In genomic region chr19:58476498-58477015, GRCh38 we compare ENCODE assay signal across 7 cellular contexts. TPM values are rescaled to one million over a fixed set of nuclear protein-coding genes. Genes with fewer than 3 reads are reported as not detected.
DNase-seq lines count a peak whose midpoint lies in the region; ATAC-seq, FAIRE-seq and TF ChIP-seq lines count a peak whose summit lies in the region.

No MANE protein-coding gene starts in this region.

- H3K36me3 Mint-ChIP-seq in central memory CD8-positive, alpha-beta T cell (ENCODE audit: insufficient read depth) = peaks cover 22% of the 10 kb centered on the region

- TF ChIP-seq CTCF in lower leg skin (IDR thresholded peaks at IDR 0.05) = no peak
- no peak for TF ChIP-seq CTCF in transverse colon (IDR thresholded peaks at IDR 0.05)

- H3K36me3 ChIP-seq in transverse colon = peaks cover 0 to 10% (median 5%) of the 10 kb centered on the region in 4 donors

- H3K4me3 ChIP-seq in lower leg skin (ENCODE audit: low read depth, poor library complexity, severe bottlenecking) (peak overlapping the region; percentile 34), transverse colon (peak overlapping the region; percentile 54 to 75 (median 64))

- no peaks in the 10 kb centered on the region for H3K27me3 ChIP-seq in transverse colon

- no peaks in the 10 kb centered on the region for H3K9me3 ChIP-seq in transverse colon

- TF ChIP-seq EP300 in transverse colon (IDR thresholded peaks at IDR 0.05; ENCODE audit: low read depth) = no peak

- H3K27ac ChIP-seq in transverse colon = peak overlapping the region; percentile 88 to 92 (median 90)

- WGBS in lower leg skin, 2 donors = 4% methylated on average over 27 of the region's 27 CpGs
- 2 to 5% methylated on average over 9 to 27 of the region's 27 CpGs for WGBS in transverse colon (ENCODE audit: low coverage in 1 of 2), 2 donors

- DNase-seq in GM12891 (ENCODE audit: insufficient read length, low spot score) = peak; percentile 41
- DNase-seq in NCI-H146 (lab: John Stamatoyannopoulos, UW) = peak; percentile 66
- no peak for DNase-seq in central memory CD8-positive, alpha-beta T cell (ENCODE audit: low spot score in 2 of 2)
- DNase-seq in lower leg skin (ENCODE audit: low spot score in 2 of 2) = no peak
- DNase-seq in transverse colon = no peak
- no peak for DNase-seq in NCI-H345 treated with DMSO at 0.1 percent for 48 hours (lab: John Stamatoyannopoulos, UW; ENCODE audit: unreplicated experiment)
- DNase-seq in stimulated activated CD4-positive, alpha-beta T cell treated with anti-CD3 and anti-CD28 coated beads, Interleukin-4, amount 100 ng/mL, for 1 hour = no peak

- H3K9me3 Mint-ChIP-seq in central memory CD8-positive, alpha-beta T cell = no peaks in the 10 kb centered on the region

- no peak for FAIRE-seq in GM12891 (lab: Jason Lieb, UNC)

- peaks cover 13 to 19% (median 16%) of the 10 kb centered on the region in 4 donors for H3K4me1 ChIP-seq in transverse colon

- H3K27ac Mint-ChIP-seq in central memory CD8-positive, alpha-beta T cell (ENCODE audit: low read depth) = peak overlapping the region; percentile 91

- no peak for ATAC-seq in central memory CD8-positive, alpha-beta T cell (replicated peaks; ENCODE audit: extremely low read depth, poor library complexity, severe bottlenecking)

- in situ Hi-C loops in transverse colon (cut with MboI; ENCODE audit: low pct_ligation_motif_present in 1 of 4, low pct_unique_long_range_greater_than_20kb in 1 of 4, low sequenced_read_pairs in 3 of 4) = no loop called here

- H3K27me3 Mint-ChIP-seq in central memory CD8-positive, alpha-beta T cell = no peaks in the 10 kb centered on the region

- TF ChIP-seq POLR2A in GM12891 (IDR thresholded peaks at IDR 0.05; ENCODE audit: low read depth, low read length) (no peak), lower leg skin (IDR thresholded peaks at IDR 0.05) (no peak), transverse colon (IDR thresholded peaks at IDR 0.05) (no peak)

- peak overlapping the region; percentile 77 for H3K4me3 Mint-ChIP-seq in central memory CD8-positive, alpha-beta T cell

- peaks cover 8% of the 10 kb centered on the region for H3K4me1 Mint-ChIP-seq in central memory CD8-positive, alpha-beta T cell

- intact Hi-C loops in lower leg skin (cut with DNase I; ENCODE audit: low total_unique reads) (no loop called here), transverse colon (cut with DNase I; ENCODE audit: low total_unique reads) (no loop called here)

TF ChIP-seq in GM12891, 5 proteins besides CTCF, POLR2A, EP300 and RAD21:
- TF ChIP-seq POU2F2 (IDR thresholded peaks at IDR 0.05; ENCODE audit: low read depth, low read length) = no peak
- TF ChIP-seq SPI1 (IDR thresholded peaks at IDR 0.05; ENCODE audit: low read depth, low read length) = no peak
- TF ChIP-seq TAF1 (IDR thresholded peaks at IDR 0.05; ENCODE audit: low read depth, low read length) = no peak
- TF ChIP-seq POLR2AphosphoS5 (IDR thresholded peaks at IDR 0.05; ENCODE audit: low read depth, low read length) = no peak
- no peak for TF ChIP-seq PAX5 (IDR thresholded peaks at IDR 0.05; ENCODE audit: insufficient read depth, low read length, severe bottlenecking)

RNA-seq across cellular contexts. Expression of gene ZNF446, which starts 0.4 kb away (rescaled TPM):
- polyA plus RNA-seq in GM12891 (2012; ENCODE audit: low read depth, missing spikeins) = 6.1 TPM
- total RNA-seq in lower leg skin = 10 to 100 TPM; 14.7 to 29.8 (median 22.8) TPM
- 10 to 100 TPM in 3 of 4 donors, 1 to 10 TPM in 1; 2.8 to 54.6 (median 18.1) TPM for total RNA-seq in transverse colon

RNA-seq across cellular contexts. Expression of gene ZNF324, which starts 9.7 kb away (rescaled TPM):
- polyA plus RNA-seq in GM12891 (2012; ENCODE audit: low read depth, missing spikeins) = 5.8 TPM
- total RNA-seq in lower leg skin (10 to 100 TPM; 23.3 to 32.0 (median 29.4) TPM), transverse colon (10 to 100 TPM in 3 of 4 donors, 1 to 10 TPM in 1; 9.4 to 27.5 (median 24.5) TPM)

RNA-seq across cellular contexts. Expression of gene ZNF324B, which starts 25.1 kb away (rescaled TPM):
- polyA plus RNA-seq in GM12891 (2012; ENCODE audit: low read depth, missing spikeins) = 3.0 TPM
- total RNA-seq in lower leg skin (10 to 100 TPM; 15.4 to 21.2 (median 16.6) TPM), transverse colon (10 to 100 TPM in 1 of 4 donors, 1 to 10 TPM in 3; 3.0 to 10.6 (median 6.3) TPM)

RNA-seq across cellular contexts. Expression of gene SLC27A5, which starts 35.2 kb away (rescaled TPM):
- polyA plus RNA-seq in GM12891 (2012; ENCODE audit: low read depth, missing spikeins) = 23.9 TPM
- total RNA-seq in lower leg skin (10 to 100 TPM in 1 of 4 donors, 1 to 10 TPM in 3; 4.8 to 11.7 (median 8.1) TPM), transverse colon (1 to 10 TPM in 3 of 4 donors, not detected in 1; 3.3 to 5.0 (median 4.4) TPM)

RNA-seq across cellular contexts. Expression of gene ZNF132, which starts 36.6 kb away (rescaled TPM):
- polyA plus RNA-seq in GM12891 (2012; ENCODE audit: low read depth, missing spikeins) = 0.81 TPM
- total RNA-seq in lower leg skin = 1 to 10 TPM; 2.2 to 4.5 (median 2.8) TPM
- total RNA-seq in transverse colon = 1 to 10 TPM; 3.0 to 5.1 (median 3.5) TPM

Comparison
In these comparisons a context has a peak if more than half of its experiments do, and no peak if none do; other contexts are left out.
1. DNase-seq: peak in GM12891 (single experiment) and NCI-H146 (single experiment); none in central memory CD8-positive, alpha-beta T cell (0 of 2), lower leg skin (0 of 2), transverse colon (single experiment), NCI-H345 treated with DMSO at 0.1 percent for 48 hours (single experiment) and stimulated activated CD4-positive, alpha-beta T cell treated with anti-CD3 and anti-CD28 coated beads, Interleukin-4, amount 100 ng/mL, for 1 hour (single experiment).